ENCODE assay signal across 18 cellular contexts in genomic region chr14:25122843-25123242, GRCh38.
DNase-seq lines count a peak whose midpoint lies in the region; ATAC-seq and TF ChIP-seq lines count a peak whose summit lies in the region.
"Had no signal": no experiment of that assay in that cellular context is flagged by ENCODE, and none has a peak within 500 bp of the region (broad histone marks: within the 10 kb centered on the region; RNA-seq: fewer than 3 reads in every experiment).

No MANE protein-coding gene starts in this region.

- H3K4me1 ChIP-seq in GM23248 (ENCODE audit: insufficient read depth), result peaks cover 32% of the 10 kb centered on the region
- no peaks in the 10 kb centered on the region for H3K4me1 ChIP-seq in hepatocyte (ENCODE audit: insufficient read depth)
- no peaks in the 10 kb centered on the region for H3K4me1 ChIP-seq in ascending aorta

- intact Hi-C loops in ascending aorta (cut with DNase I), result no loop called here

- no peaks in the 10 kb centered on the region for H3K27me3 Mint-ChIP-seq in T-helper 2 cell treated with Interferon-gamma antibody and Interleukin-4, amounts not matched to agents 5 μg/mL and 100 μg/mL, for 36 hours (ENCODE audit: low read depth)

- H3K4me1 Mint-ChIP-seq in T-helper 2 cell treated with Interferon-gamma antibody and Interleukin-4, amounts not matched to agents 5 μg/mL and 100 μg/mL, for 36 hours (ENCODE audit: low read depth), result no peaks in the 10 kb centered on the region
- H3K4me1 Mint-ChIP-seq: CD8-positive, alpha-beta memory T cell had no signal

- H3K9ac ChIP-seq in GM23248, result no peak overlapping the region
- H3K9ac ChIP-seq: BLaER1 treated with 17β-estradiol and CSF1 and Interleukin-3, amounts not matched to agents 10 nM and 100 nM had no signal

- H3K4me2 ChIP-seq in GM23248 (ENCODE audit: unreplicated experiment) (peak overlapping the region; percentile 55), hepatocyte (no peak overlapping the region)
- H3K4me2 ChIP-seq: BLaER1 treated with 17β-estradiol and CSF1 and Interleukin-3, amounts not matched to agents 10 nM and 100 nM had no signal

- in situ Hi-C loops in GM23248 (cut with MboI), result no loop called here

- H3K27me3 ChIP-seq in GM23248 (replicated peaks; ENCODE audit: insufficient read depth) (no peaks in the 10 kb centered on the region), hepatocyte (no peaks in the 10 kb centered on the region), ascending aorta (no peaks in the 10 kb centered on the region)
- H3K27me3 ChIP-seq: BLaER1 treated with 17β-estradiol and CSF1 and Interleukin-3, amounts not matched to agents 10 nM and 100 nM had no signal

- 98 to 99% methylated on average over 3 of the region's 3 CpGs for WGBS in GM23248 (ENCODE audit: low coverage in 1 of 2, low lambda C conversion rate in 2 of 2, missing lambda C conversion rate in 2 of 2), 2 experiments
- WGBS in hepatocyte (ENCODE audit: low lambda C conversion rate, missing lambda C conversion rate), result 79% methylated on average over 3 of the region's 3 CpGs

- H3K36me3 Mint-ChIP-seq in T-helper 2 cell treated with Interferon-gamma antibody and Interleukin-4, amounts not matched to agents 5 μg/mL and 100 μg/mL, for 36 hours (ENCODE audit: low read depth), result no peaks in the 10 kb centered on the region
- H3K36me3 Mint-ChIP-seq: CD8-positive, alpha-beta memory T cell had no signal

- peak overlapping the region; percentile 53 for H2AFZ ChIP-seq in GM23248
- H2AFZ ChIP-seq in hepatocyte, result no peak overlapping the region

- H3K4me3 ChIP-seq in GM23248 (no peak overlapping the region), hepatocyte (no peak overlapping the region), ascending aorta (no peak overlapping the region)
- H3K4me3 ChIP-seq: BLaER1 treated with 17β-estradiol and CSF1 and Interleukin-3, amounts not matched to agents 10 nM and 100 nM had no signal

- H3K27ac Mint-ChIP-seq in T-helper 2 cell treated with Interferon-gamma antibody and Interleukin-4, amounts not matched to agents 5 μg/mL and 100 μg/mL, for 36 hours, result no peak overlapping the region
- H3K27ac Mint-ChIP-seq: CD8-positive, alpha-beta memory T cell had no signal

- H3K9me3 Mint-ChIP-seq in T-helper 2 cell treated with Interferon-gamma antibody and Interleukin-4, amounts not matched to agents 5 μg/mL and 100 μg/mL, for 36 hours, result no peaks in the 10 kb centered on the region
- H3K9me3 Mint-ChIP-seq: CD8-positive, alpha-beta memory T cell had no signal

- peaks cover 28% of the 10 kb centered on the region for H3F3A ChIP-seq in GM23248 (ENCODE audit: insufficient read depth)

- ATAC-seq in GM18502 (IDR thresholded peaks at IDR 0.05; ENCODE audit: poor library complexity, unreplicated experiment) (peak; percentile 59), HG03378 (IDR thresholded peaks at IDR 0.05; ENCODE audit: unreplicated experiment) (no peak)

- H3K27ac ChIP-seq in GM23248 (peak overlapping the region; percentile 85), hepatocyte (peak overlapping the region; percentile 55), ascending aorta (no peak overlapping the region)
- H3K27ac ChIP-seq: BLaER1 treated with 17β-estradiol and CSF1 and Interleukin-3, amounts not matched to agents 10 nM and 100 nM had no signal

- no peaks in the 10 kb centered on the region for H4K20me1 ChIP-seq in GM23248 (ENCODE audit: insufficient read depth)
- no peaks in the 10 kb centered on the region for H4K20me1 ChIP-seq in hepatocyte (ENCODE audit: insufficient read depth, poor library complexity, severe bottlenecking)
- H4K20me1 ChIP-seq: BLaER1 treated with 17β-estradiol and CSF1 and Interleukin-3, amounts not matched to agents 10 nM and 100 nM had no signal

- no peaks in the 10 kb centered on the region for H3K36me3 ChIP-seq in GM23248 (ENCODE audit: low read depth)
- no peaks in the 10 kb centered on the region for H3K36me3 ChIP-seq in hepatocyte (replicated peaks; ENCODE audit: insufficient read depth, low read depth)
- no peaks in the 10 kb centered on the region for H3K36me3 ChIP-seq in ascending aorta
- H3K36me3 ChIP-seq: BLaER1 treated with 17β-estradiol and CSF1 and Interleukin-3, amounts not matched to agents 10 nM and 100 nM had no signal

- H3K9me2 ChIP-seq in GM23248 (ENCODE audit: insufficient read depth) (no peaks in the 10 kb centered on the region), hepatocyte (replicated peaks; ENCODE audit: insufficient read depth) (no peaks in the 10 kb centered on the region)

- H3K79me2 ChIP-seq in GM23248 (ENCODE audit: insufficient read depth) (no peaks in the 10 kb centered on the region), hepatocyte (no peaks in the 10 kb centered on the region)

- H3K4me3 Mint-ChIP-seq in T-helper 2 cell treated with Interferon-gamma antibody and Interleukin-4, amounts not matched to agents 5 μg/mL and 100 μg/mL, for 36 hours, result no peak overlapping the region
- H3K4me3 Mint-ChIP-seq: CD8-positive, alpha-beta memory T cell had no signal

- no peaks in the 10 kb centered on the region for H3K9me3 ChIP-seq in GM23248 (ENCODE audit: low read depth)
- no peaks in the 10 kb centered on the region for H3K9me3 ChIP-seq in hepatocyte (ENCODE audit: low read depth)
- H3K9me3 ChIP-seq in ascending aorta, result no peaks in the 10 kb centered on the region
- H3K9me3 ChIP-seq: BLaER1 treated with 17β-estradiol and CSF1 and Interleukin-3, amounts not matched to agents 10 nM and 100 nM had no signal

- DNase-seq in GM23248, result no peak
- peak; percentile 21 for DNase-seq in LHCN-M2 (ENCODE audit: low read depth)
- no peak for DNase-seq in hepatocyte (ENCODE audit: low spot score)
- DNase-seq in ascending aorta (ENCODE audit: low spot score in 2 of 2), result no peak
- no peak for DNase-seq in T-helper 2 cell treated with Interferon-gamma antibody and Interleukin-4, amounts not matched to agents 5 μg/mL and 100 μg/mL, for 36 hours (ENCODE audit: low spot score)
- no peak for DNase-seq in NCI-H1694 treated with DMSO at 0.1 percent for 48 hours (lab: John Stamatoyannopoulos, UW)
- DNase-seq: CD8-positive, alpha-beta memory T cell; DMS79 treated with DMSO at 0.1 percent for 48 hours; H7; KBM-7; NCI-H1048; NCI-H1436 treated with DMSO at 0.1 percent for 48 hours; NCI-H2081 treated with DMSO at 0.1 percent for 48 hours; NCI-H510A; NCI-H82 had no signal

- TF ChIP-seq CTCF in hepatocyte (IDR thresholded peaks at IDR 0.05; ENCODE audit: poor library complexity) (no peak), ascending aorta (IDR thresholded peaks at IDR 0.05) (no peak)

Comparison
In these comparisons a context has a peak if more than half of its experiments do, and no peak if none do; other contexts are left out.
1. H3K27ac ChIP-seq: peak in GM23248 (single experiment) and hepatocyte (single experiment); none in ascending aorta (0 of 2).